8 cellular contexts compared by ENCODE assay signal in the genomic region with DNA sequence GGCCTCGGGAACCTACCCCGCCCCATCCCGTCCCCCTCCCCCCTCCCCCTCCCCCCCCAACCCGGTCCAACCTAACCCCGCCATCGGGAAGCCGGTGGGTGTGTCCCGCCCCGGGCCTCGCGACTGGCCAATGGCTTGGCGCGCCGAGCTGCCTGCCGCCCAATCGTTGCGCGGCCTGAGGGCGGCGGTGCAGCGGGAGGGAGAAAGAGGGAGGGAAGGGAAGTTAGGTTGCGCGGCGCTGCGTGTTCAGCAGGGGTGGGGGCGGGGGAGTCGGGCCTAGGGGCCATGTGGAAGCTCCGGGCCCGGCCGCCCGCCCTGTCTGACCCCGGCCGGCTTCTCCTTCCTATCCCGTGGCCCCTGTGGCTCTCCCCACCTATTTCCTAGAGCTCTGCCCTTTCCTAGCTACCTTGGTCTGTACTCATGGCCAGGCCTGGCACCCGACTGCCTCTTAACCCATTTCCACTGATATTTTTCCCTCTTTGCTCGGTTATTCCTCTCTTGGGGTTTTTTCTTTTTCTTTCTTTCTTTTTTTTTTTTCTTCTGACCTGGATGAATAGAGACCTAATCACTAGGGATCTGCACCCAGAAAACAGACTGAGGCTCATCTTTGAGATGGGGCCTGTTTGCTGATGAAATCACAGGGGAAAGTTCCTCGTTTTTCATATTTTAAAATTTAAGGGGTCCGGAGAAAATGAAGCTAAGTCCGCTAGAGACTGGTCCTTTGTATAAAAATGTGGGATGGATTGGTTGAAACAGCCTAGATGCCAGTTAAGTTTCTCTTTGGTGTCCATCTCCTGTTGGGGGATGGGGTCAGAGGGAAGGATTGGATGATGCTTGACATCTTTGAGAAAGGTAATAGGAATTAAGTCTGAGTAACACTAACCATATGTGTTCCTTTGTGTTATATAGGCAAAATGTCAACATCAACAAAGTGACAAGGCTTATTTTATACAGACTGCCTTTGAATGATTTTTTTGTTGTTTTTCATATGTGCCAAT. TPM values are rescaled to one million over a fixed set of nuclear protein-coding genes. Genes with fewer than 3 reads are reported as not detected.
A peak's percentile ranks its signal among the peaks of the same experiment; 100 is the strongest.
DNase-seq lines count a peak whose midpoint lies in the region; ATAC-seq and TF ChIP-seq lines count a peak whose summit lies in the region.

No MANE protein-coding gene starts in this region.

- H3K36me3 ChIP-seq in psoas muscle (ENCODE audit: insufficient read depth in 1 of 2, low read depth in 1 of 2) (peaks cover 7 to 48% of the 10 kb centered on the region in 2 donors), urinary bladder (ENCODE audit: insufficient read depth) (no peaks in the 10 kb centered on the region)

- no peaks in the 10 kb centered on the region for H3K27me3 ChIP-seq in right cardiac atrium (ENCODE audit: control insufficient read depth, insufficient read depth)
- no peaks in the 10 kb centered on the region for H3K27me3 ChIP-seq in psoas muscle (ENCODE audit: insufficient read depth in 3 of 3, low read length in 2 of 3)

- peak overlapping the region; percentile 79 for H3K4me3 ChIP-seq in GM12875 (ENCODE audit: low read depth, low read length)
- H3K4me3 ChIP-seq in right cardiac atrium (ENCODE audit: low read length), result peak overlapping the region; percentile 93
- H3K4me3 ChIP-seq in psoas muscle, result peak overlapping the region; percentile 92
- H3K4me3 ChIP-seq in urinary bladder (ENCODE audit: low read depth, low read length), result peak overlapping the region; percentile 90

- peak overlapping the region; percentile 90 for H3K27ac ChIP-seq in right cardiac atrium (ENCODE audit: low read length)
- H3K27ac ChIP-seq in psoas muscle, result peak overlapping the region; percentile 93
- H3K27ac ChIP-seq in urinary bladder (ENCODE audit: low read depth), result peak overlapping the region; percentile 79

- intact Hi-C loops in right cardiac atrium (cut with DNase I), result no loop called here
- intact Hi-C loops in psoas muscle (cut with DNase I), result loop anchor here in 1 of 2 donors (10.0 kb wide), 1 partner anchor 46 kb away; no protein-coding TSS in a partner anchor

- H3K4me3 Mint-ChIP-seq in T-helper 17 cell, result peak overlapping the region; percentile 96

- H3K36me3 Mint-ChIP-seq in T-helper 17 cell (ENCODE audit: low read depth), result peaks cover 6% of the 10 kb centered on the region

- H3K27me3 Mint-ChIP-seq in T-helper 17 cell, result no peaks in the 10 kb centered on the region

- H3K4me1 ChIP-seq in right cardiac atrium (ENCODE audit: control insufficient read depth, insufficient read depth, low read length) (peaks cover 3% of the 10 kb centered on the region), psoas muscle (peaks cover 41% of the 10 kb centered on the region), urinary bladder (ENCODE audit: insufficient read depth) (no peaks in the 10 kb centered on the region)

- peaks cover 44% of the 10 kb centered on the region for H3K4me1 Mint-ChIP-seq in T-helper 17 cell

- peak; percentile 46 for ATAC-seq in HG02852 (IDR thresholded peaks at IDR 0.05; ENCODE audit: unreplicated experiment)
- peak; percentile 62 for ATAC-seq in T-helper 17 cell
- ATAC-seq in right cardiac atrium, result peak; percentile 83 to 85
- peak; percentile 78 to 81 (median 80) for ATAC-seq in psoas muscle

- H3K27ac Mint-ChIP-seq in T-helper 17 cell, result peak overlapping the region; percentile 85

- TF ChIP-seq CTCF in GM12875 (IDR thresholded peaks at IDR 0.05; ENCODE audit: borderline replicate concordance, insufficient read depth, low read depth, low read length), result no peak
- no peak for TF ChIP-seq CTCF in psoas muscle (IDR thresholded peaks at IDR 0.05)

- no peaks in the 10 kb centered on the region for H3K9me3 ChIP-seq in T-helper 17 cell (ENCODE audit: control insufficient read depth, low read length, poor library complexity, severe bottlenecking)
- H3K9me3 ChIP-seq in right cardiac atrium (ENCODE audit: control insufficient read depth, low read length), result no peaks in the 10 kb centered on the region
- H3K9me3 ChIP-seq in psoas muscle, result no peaks in the 10 kb centered on the region

- WGBS in right cardiac atrium, result 2% methylated on average over 39 of the region's 39 CpGs
- 1 to 3% (median 2%) methylated on average over 16 to 39 of the region's 39 CpGs for WGBS in psoas muscle, 3 donors
- WGBS in urinary bladder, result 2% methylated on average over 37 of the region's 39 CpGs

- DNase-seq in NCI-H1694 (lab: John Stamatoyannopoulos, UW), result peak; percentile 92
- DNase-seq in T-helper 17 cell, result peak; percentile 87 to 89 (median 88)
- peak; percentile 51 to 97 (median 91) for DNase-seq in anterior cingulate cortex (lab: John Stamatoyannopoulos, UW)
- DNase-seq in right cardiac atrium, result peak; percentile 97 to 99 (median 98)
- peak; percentile 97 to 98 for DNase-seq in psoas muscle

RNA-seq across cellular contexts. Expression of gene KPNB1, which starts 1.1 kb away (rescaled TPM):
- total RNA-seq in T-helper 17 cell (100 to 1,000 TPM; 183 to 196 TPM), right cardiac atrium (100 to 1,000 TPM; 134 to 175 (median 167) TPM), psoas muscle (100 to 1,000 TPM; 192 to 323 (median 227) TPM), urinary bladder (136 TPM)
- polyA plus RNA-seq in right cardiac atrium (50.0 TPM), psoas muscle (100 to 1,000 TPM in 2 of 3 donors, 10 to 100 TPM in 1; 78.0 to 121 (median 120) TPM), urinary bladder (66.8 TPM)

RNA-seq across cellular contexts. Expression of gene TBKBP1, which starts 43.1 kb away (rescaled TPM):
- 1 to 10 TPM; 2.4 to 2.6 TPM for total RNA-seq in T-helper 17 cell
- 10 to 100 TPM; 17.5 to 25.2 (median 21.0) TPM for total RNA-seq in right cardiac atrium
- polyA plus RNA-seq in right cardiac atrium, result 27.0 TPM
- 10 to 100 TPM; 14.5 to 20.6 (median 18.9) TPM for total RNA-seq in psoas muscle
- 10 to 100 TPM in 2 of 3 donors, 1 to 10 TPM in 1; 5.3 to 37.9 (median 27.4) TPM for polyA plus RNA-seq in psoas muscle
- total RNA-seq in urinary bladder, result 5.5 TPM
- 19.1 TPM for polyA plus RNA-seq in urinary bladder

Comparison
In these comparisons a context has a peak if more than half of its experiments do, and no peak if none do; other contexts are left out.
1. Peak in every context shown above with its lines: DNase-seq, ATAC-seq, H3K4me3 ChIP-seq and H3K27ac ChIP-seq.